9 cellular contexts compared by ENCODE assay signal in the genomic region with DNA sequence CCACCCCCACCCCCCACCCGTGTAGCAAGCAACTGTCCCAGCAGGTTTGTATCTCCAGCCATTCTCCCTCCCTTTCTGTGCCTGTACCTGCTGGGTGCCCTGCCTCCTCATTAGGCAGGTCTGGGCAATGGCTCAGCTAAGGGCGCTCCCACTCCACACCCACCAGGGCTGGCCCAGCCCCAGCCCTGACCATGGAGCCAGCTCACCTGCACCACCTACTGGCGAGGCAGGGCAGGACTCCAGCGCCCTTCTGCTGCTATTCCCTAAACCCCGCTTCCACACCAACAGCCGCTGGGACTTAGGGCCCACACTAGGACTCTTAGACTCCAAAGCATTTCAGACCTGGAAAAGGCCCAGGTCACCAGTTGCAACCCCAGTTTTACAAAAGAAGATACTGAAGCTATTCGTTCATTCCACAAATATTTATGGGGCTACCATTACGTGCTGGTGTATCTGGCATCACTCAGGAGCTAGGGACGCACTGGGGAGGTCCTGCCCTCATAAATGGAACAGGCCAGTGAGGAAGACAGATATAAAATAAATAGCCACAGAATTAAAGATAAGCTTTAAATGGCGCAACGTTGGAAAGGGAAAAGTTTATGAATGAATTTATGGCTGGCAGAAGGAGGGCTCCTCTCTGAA. TPM values are rescaled to one million over a fixed set of nuclear protein-coding genes. Genes with fewer than 3 reads are reported as not detected.
A peak's percentile ranks its signal among the peaks of the same experiment; 100 is the strongest.
DNase-seq lines count a peak whose midpoint lies in the region; ATAC-seq, FAIRE-seq and TF ChIP-seq lines count a peak whose summit lies in the region.
"Had no signal": no experiment of that assay in that cellular context is flagged by ENCODE, and none has a peak within 500 bp of the region (broad histone marks: within the 10 kb centered on the region; RNA-seq: fewer than 3 reads in every experiment).

No MANE protein-coding gene starts in this region.

- BruUV-seq in K562 (replicated peaks; lab: Mats Ljungman, UMichigan) = no TSS peak

- H3K36me3 ChIP-seq in K562 (ENCODE audit: control insufficient read depth, insufficient read depth, low read length) (no peaks in the 10 kb centered on the region), parathyroid adenoma (ENCODE audit: control insufficient read depth, insufficient read depth, low read length) (no peaks in the 10 kb centered on the region)

- peak; percentile 85 for FAIRE-seq in K562 (lab: Jason Lieb, UNC)

- H3K36me3 Mint-ChIP-seq in activated T-helper 2 cell treated with anti-CD3 and anti-CD28 coated beads, Interferon-gamma antibody, Interleukin-2, Interleukin-4, amounts not matched to agents 10 μg/mL and 5 μg/mL and 100 μg/mL, durations not matched to agents 14 hours and 24 hours and 36 hours (ENCODE audit: low read depth) = no peaks in the 10 kb centered on the region

- H3K9ac ChIP-seq in K562 (ENCODE audit: insufficient read depth in 1 of 2, low read depth in 2 of 2, low read length in 2 of 2) = no peak overlapping the region
- H3K9ac ChIP-seq in parathyroid adenoma = no peak overlapping the region

- H3K4me3 Mint-ChIP-seq in activated T-helper 2 cell treated with anti-CD3 and anti-CD28 coated beads, Interferon-gamma antibody, Interleukin-2, Interleukin-4, amounts not matched to agents 10 μg/mL and 5 μg/mL and 100 μg/mL, durations not matched to agents 14 hours and 24 hours and 36 hours (ENCODE audit: low read depth) = no peak overlapping the region

- WGBS in K562 (ENCODE audit: insufficient coverage, low coverage, missing lambda C conversion rate) = 6% methylated on average over 11 of the region's 11 CpGs

- no peaks in the 10 kb centered on the region for H3K27me3 Mint-ChIP-seq in activated T-helper 2 cell treated with anti-CD3 and anti-CD28 coated beads, Interferon-gamma antibody, Interleukin-2, Interleukin-4, amounts not matched to agents 10 μg/mL and 5 μg/mL and 100 μg/mL, durations not matched to agents 14 hours and 24 hours and 36 hours (ENCODE audit: low read depth)

- intact Hi-C loops in K562 (cut with micrococcal nuclease) = no loop called here
- intact Hi-C loops in activated T-helper 2 cell treated with anti-CD3 and anti-CD28 coated beads, Interferon-gamma antibody, Interleukin-2, Interleukin-4, amounts not matched to agents 10 μg/mL and 5 μg/mL and 100 μg/mL, durations not matched to agents 14 hours and 24 hours and 36 hours (cut with micrococcal nuclease) = no loop called here

- H3K79me2 ChIP-seq in K562 (ENCODE audit: control insufficient read depth, insufficient read depth, low read length) = no peaks in the 10 kb centered on the region
- H3K79me2 ChIP-seq in parathyroid adenoma = no peaks in the 10 kb centered on the region

- TF ChIP-seq POLR2A in K562 (conservative IDR thresholded peaks at IDR 0.05) = no peak

- peaks cover under 1% of the 10 kb centered on the region for H3K4me1 Mint-ChIP-seq in activated T-helper 2 cell treated with anti-CD3 and anti-CD28 coated beads, Interferon-gamma antibody, Interleukin-2, Interleukin-4, amounts not matched to agents 10 μg/mL and 5 μg/mL and 100 μg/mL, durations not matched to agents 14 hours and 24 hours and 36 hours (ENCODE audit: low read depth)

- no peaks in the 10 kb centered on the region for H3K9me1 ChIP-seq in K562 (ENCODE audit: control insufficient read depth, insufficient read depth, low read length)

- CTCF ChIA-PET in K562 (lab: Yijun Ruan, JAX; ENCODE audit: low intra/inter-chr PET ratio) = interaction anchor here (0.5 kb wide), 1 partner anchor 27 kb away, joined by 6 read pairs; no protein-coding TSS in a partner anchor

- peak; percentile 100 for ATAC-seq in K562
- ATAC-seq in GM19455 (IDR thresholded peaks at IDR 0.05; ENCODE audit: unreplicated experiment) = no peak

- H2AFZ ChIP-seq in K562 (ENCODE audit: low read depth, low read length) (no peak overlapping the region), parathyroid adenoma (no peak overlapping the region)

- H3K4me3 ChIP-seq in K562 (no peak overlapping the region), parathyroid adenoma (ENCODE audit: low read depth, low read length) (no peak overlapping the region)

- no peak overlapping the region for H3K27ac ChIP-seq in K562 (ENCODE audit: extremely low read depth, low read depth, low read length)
- no peak overlapping the region for H3K27ac ChIP-seq in parathyroid adenoma

- H3K27me3 ChIP-seq in K562 (ENCODE audit: control insufficient read depth in 2 of 2, insufficient read depth in 2 of 2, low read length in 2 of 2) (peaks cover 3 to 27% of the 10 kb centered on the region in 2 experiments; a peak in 4 of 5 replicates), parathyroid adenoma (ENCODE audit: control insufficient read depth, insufficient read depth, low read length) (no peaks in the 10 kb centered on the region)

- TF ChIP-seq EP300 in Ishikawa (IDR thresholded peaks at IDR 0.05; ENCODE audit: borderline replicate concordance) (no peak), K562 (IDR thresholded peaks at IDR 0.05; ENCODE audit: low read length) (no peak)

- H3K27ac Mint-ChIP-seq in activated T-helper 2 cell treated with anti-CD3 and anti-CD28 coated beads, Interferon-gamma antibody, Interleukin-2, Interleukin-4, amounts not matched to agents 10 μg/mL and 5 μg/mL and 100 μg/mL, durations not matched to agents 14 hours and 24 hours and 36 hours = no peak overlapping the region

- peak; percentile 47 for TF ChIP-seq RAD21 in Ishikawa (IDR thresholded peaks at IDR 0.05; ENCODE audit: low read depth)
- TF ChIP-seq RAD21 in K562 (CRISPR knock-in tag; conservative IDR thresholded peaks at IDR 0.05 in 1 of 2, IDR thresholded peaks at IDR 0.05 in 1 of 2) = peak in 1 of 2 experiments; percentile 51; a peak in 2 of 4 replicates

- H3K9me3 ChIP-seq in K562 (replicated peaks; ENCODE audit: control insufficient read depth, insufficient read depth, low read depth, low read length) = no peaks in the 10 kb centered on the region
- no peaks in the 10 kb centered on the region for H3K9me3 ChIP-seq in parathyroid adenoma (ENCODE audit: control insufficient read depth, low read length)

- H3K4me2 ChIP-seq in K562 (ENCODE audit: insufficient read depth, low read length) = no peak overlapping the region
- no peak overlapping the region for H3K4me2 ChIP-seq in parathyroid adenoma (ENCODE audit: low read length)

- no peaks in the 10 kb centered on the region for H4K20me1 ChIP-seq in K562 (replicated peaks; ENCODE audit: control insufficient read depth, insufficient read depth, low read length)

- no peaks in the 10 kb centered on the region for H3K9me3 Mint-ChIP-seq in activated T-helper 2 cell treated with anti-CD3 and anti-CD28 coated beads, Interferon-gamma antibody, Interleukin-2, Interleukin-4, amounts not matched to agents 10 μg/mL and 5 μg/mL and 100 μg/mL, durations not matched to agents 14 hours and 24 hours and 36 hours

- peak; percentile 39 for DNase-seq in DMS53 (lab: John Stamatoyannopoulos, UW)
- DNase-seq in DMS53 treated with DMSO at 0.1 percent for 48 hours (lab: John Stamatoyannopoulos, UW; ENCODE audit: unreplicated experiment) = no peak
- DNase-seq in K562 (ENCODE audit: extremely low read depth in 1 of 4, low spot score in 3 of 4) = peak; percentile 65 to 85 (median 81)
- no peak for DNase-seq in NCI-H526 treated with DMSO at 0.1 percent for 48 hours (lab: John Stamatoyannopoulos, UW)
- DNase-seq in activated T-helper 2 cell treated with anti-CD3 and anti-CD28 coated beads, Interferon-gamma antibody, Interleukin-2, Interleukin-4, amounts not matched to agents 10 μg/mL and 5 μg/mL and 100 μg/mL, durations not matched to agents 14 hours and 24 hours and 36 hours (ENCODE audit: low spot score) = no peak

- TF ChIP-seq CTCF in K562 (IDR thresholded peaks at IDR 0.05 in 2 of 3, conservative IDR thresholded peaks at IDR 0.05 in 1 of 3; ENCODE audit: insufficient read depth in 2 of 3, low read depth in 1 of 3, low read length in 3 of 3) = peak; percentile 74 to 91 (median 81)
- peak; percentile 8 for TF ChIP-seq CTCF in parathyroid adenoma (IDR thresholded peaks at IDR 0.05)

- H3K4me1 ChIP-seq in K562 (replicated peaks in 1 of 2; ENCODE audit: control insufficient read depth in 2 of 2, insufficient read depth in 2 of 2, low read length in 2 of 2) = peaks cover 0 to 12% of the 10 kb centered on the region in 2 experiments; a peak in 2 of 5 replicates
- H3K4me1 ChIP-seq in parathyroid adenoma = no peaks in the 10 kb centered on the region

- POLR2A ChIA-PET in K562 (lab: Yijun Ruan, JAX) = interaction anchor here (0.5 to 0.9 kb wide), 6 partner anchors 9 to 903 kb away, joined by 3 to 4 read pairs (median 3); a partner anchor contains a TSS

- in situ Hi-C loops in K562 (cut with MboI) = no loop called here

RNA-seq across cellular contexts. Expression of a gene that starts 24.0 kb away (rescaled TPM):
- not detected in 2 replicates for total RNA-seq in K562 (2011; cell fraction: chromatin; rRNA removed; ENCODE audit: low replicate concordance)
- not detected in 2 replicates for total RNA-seq in K562 (2011; cell fraction: nucleolus; rRNA removed)
- not detected in 2 replicates for total RNA-seq in K562 (2011; cell fraction: nucleoplasm; rRNA removed)
- total RNA-seq in K562 (2014; rRNA removed) (not detected in 2 replicates), K562 (2014; rRNA removed; fragmentation: Illumina TruSeq; extraction: Trizol) (not detected in 2 replicates), K562 (2015; rRNA removed; fragmentation: Illumina TruSeq; extraction: Trizol) (not detected in 2 replicates), K562 (2021) (not detected in 2 replicates)
- polyA plus RNA-seq in K562 (2011; rRNA removed) (not detected in 2 replicates), K562 (2014; fragmentation: Illumina TruSeq; extraction: Trizol) (not detected in 2 replicates), K562 (2014; fragmentation: Nextera tagmentation; extraction: Ambion mirVana) (not detected), K562 (2014; rRNA removed) (not detected in 2 replicates)
- polyA plus RNA-seq in K562 (2011; cell fraction: cytosol; rRNA removed) = not detected in 2 replicates
- not detected in 2 replicates for polyA plus RNA-seq in K562 (2011; cell fraction: nucleus; rRNA removed)
- 0.11 TPM in 1 of 2 replicates, not detected in the other for polyA plus RNA-seq in K562 (2012)
- not detected in 2 replicates for polyA minus RNA-seq in K562 (2011; rRNA and poly(A)+ RNA removed)
- polyA minus RNA-seq in K562 (2011; cell fraction: cytosol; rRNA and poly(A)+ RNA removed) = not detected in 2 replicates
- not detected in 2 replicates for polyA minus RNA-seq in K562 (2011; cell fraction: nucleus; rRNA and poly(A)+ RNA removed)
- not detected in 2 replicates for total RNA-seq in activated T-helper 2 cell treated with anti-CD3 and anti-CD28 coated beads, Interferon-gamma antibody, Interleukin-2, Interleukin-4, amounts not matched to agents 10 μg/mL and 5 μg/mL and 100 μg/mL, durations not matched to agents 14 hours and 24 hours and 36 hours
- total RNA-seq: T-helper 1 cell treated with Interleukin-12 subunit alpha and Interleukin-12 subunit beta and Interleukin-4 antibody, amounts not matched to agents 30 ng/mL and 1 ng/mL, for 36 hours had no signal

RNA-seq across cellular contexts. Expression of a gene that starts 29.3 kb away (rescaled TPM):
- not detected in 2 replicates for total RNA-seq in K562 (2011; cell fraction: chromatin; rRNA removed; ENCODE audit: low replicate concordance)
- not detected in 2 replicates for total RNA-seq in K562 (2011; cell fraction: nucleolus; rRNA removed)
- not detected in 2 replicates for total RNA-seq in K562 (2011; cell fraction: nucleoplasm; rRNA removed)
- total RNA-seq in K562 (2014; rRNA removed) (not detected in 2 replicates), K562 (2014; rRNA removed; fragmentation: Illumina TruSeq; extraction: Trizol) (not detected in 2 replicates), K562 (2015; rRNA removed; fragmentation: Illumina TruSeq; extraction: Trizol) (not detected in 2 replicates), K562 (2021) (not detected in 2 replicates)
- polyA plus RNA-seq in K562 (2011; rRNA removed) (not detected in 2 replicates), K562 (2014; fragmentation: Illumina TruSeq; extraction: Trizol) (not detected in 2 replicates), K562 (2014; fragmentation: Nextera tagmentation; extraction: Ambion mirVana) (not detected), K562 (2014; rRNA removed) (not detected in 2 replicates)
- not detected in 2 replicates for polyA plus RNA-seq in K562 (2011; cell fraction: cytosol; rRNA removed)
- polyA plus RNA-seq in K562 (2011; cell fraction: nucleus; rRNA removed) = not detected in 2 replicates
- polyA plus RNA-seq in K562 (2012) = not detected in 2 replicates
- not detected in 2 replicates for polyA minus RNA-seq in K562 (2011; rRNA and poly(A)+ RNA removed)
- polyA minus RNA-seq in K562 (2011; cell fraction: cytosol; rRNA and poly(A)+ RNA removed) = not detected in 2 replicates
- polyA minus RNA-seq in K562 (2011; cell fraction: nucleus; rRNA and poly(A)+ RNA removed) = not detected in 2 replicates
- not detected in 2 replicates for total RNA-seq in activated T-helper 2 cell treated with anti-CD3 and anti-CD28 coated beads, Interferon-gamma antibody, Interleukin-2, Interleukin-4, amounts not matched to agents 10 μg/mL and 5 μg/mL and 100 μg/mL, durations not matched to agents 14 hours and 24 hours and 36 hours
- total RNA-seq: T-helper 1 cell treated with Interleukin-12 subunit alpha and Interleukin-12 subunit beta and Interleukin-4 antibody, amounts not matched to agents 30 ng/mL and 1 ng/mL, for 36 hours had no signal

RNA-seq across cellular contexts. Expression of a gene that starts 59.9 kb away (rescaled TPM):
- total RNA-seq in K562 (2011; cell fraction: chromatin; rRNA removed; ENCODE audit: low replicate concordance) = 0.23 and 0.37 TPM in 2 replicates
- not detected in 2 replicates for total RNA-seq in K562 (2011; cell fraction: nucleolus; rRNA removed)
- total RNA-seq in K562 (2011; cell fraction: nucleoplasm; rRNA removed) = not detected in 2 replicates
- total RNA-seq in K562 (2014; rRNA removed) (not detected in 2 replicates), K562 (2014; rRNA removed; fragmentation: Illumina TruSeq; extraction: Trizol) (not detected in 2 replicates), K562 (2015; rRNA removed; fragmentation: Illumina TruSeq; extraction: Trizol) (not detected in 2 replicates), K562 (2021) (0.13 and 0.22 TPM in 2 replicates)
- polyA plus RNA-seq in K562 (2011; rRNA removed) (0.06 and 0.08 TPM in 2 replicates), K562 (2014; fragmentation: Illumina TruSeq; extraction: Trizol) (0.07 TPM in 1 of 2 replicates, not detected in the other), K562 (2014; fragmentation: Nextera tagmentation; extraction: Ambion mirVana) (under 1 TPM in 1 of 2 experiments, not detected in 1; 0.11 TPM), K562 (2014; rRNA removed) (not detected in 2 replicates)
- polyA plus RNA-seq in K562 (2011; cell fraction: cytosol; rRNA removed) = 0.12 and 0.16 TPM in 2 replicates
- polyA plus RNA-seq in K562 (2011; cell fraction: nucleus; rRNA removed) = 0.22 and 0.55 TPM in 2 replicates
- 0.04 and 0.65 TPM in 2 replicates for polyA plus RNA-seq in K562 (2012)
- not detected in 2 replicates for polyA minus RNA-seq in K562 (2011; rRNA and poly(A)+ RNA removed)
- polyA minus RNA-seq in K562 (2011; cell fraction: cytosol; rRNA and poly(A)+ RNA removed) = not detected in 2 replicates
- 0.11 and 0.27 TPM in 2 replicates for polyA minus RNA-seq in K562 (2011; cell fraction: nucleus; rRNA and poly(A)+ RNA removed)
- total RNA-seq in activated T-helper 2 cell treated with anti-CD3 and anti-CD28 coated beads, Interferon-gamma antibody, Interleukin-2, Interleukin-4, amounts not matched to agents 10 μg/mL and 5 μg/mL and 100 μg/mL, durations not matched to agents 14 hours and 24 hours and 36 hours = not detected in 2 replicates
- total RNA-seq: T-helper 1 cell treated with Interleukin-12 subunit alpha and Interleukin-12 subunit beta and Interleukin-4 antibody, amounts not matched to agents 30 ng/mL and 1 ng/mL, for 36 hours had no signal

Comparison
In these comparisons a context has a peak if more than half of its experiments do, and no peak if none do; other contexts are left out.
1. DNase-seq: peak in DMS53 (single experiment) and K562 (4 of 4); none in DMS53 treated with DMSO at 0.1 percent for 48 hours (single experiment), NCI-H526 treated with DMSO at 0.1 percent for 48 hours (single experiment) and activated T-helper 2 cell treated with anti-CD3 and anti-CD28 coated beads, Interferon-gamma antibody, Interleukin-2, Interleukin-4, amounts not matched to agents 10 μg/mL and 5 μg/mL and 100 μg/mL, durations not matched to agents 14 hours and 24 hours and 36 hours (single experiment).